Comparison of ENCODE assay signal across 17 cellular contexts in genomic region chr5:31768784-31769183, GRCh38.
"Had no signal": no experiment of that assay in that cellular context is flagged by ENCODE, and none has a peak within 500 bp of the region (broad histone marks: within the 10 kb centered on the region; RNA-seq: fewer than 3 reads in every experiment).

No MANE protein-coding gene starts in this region.

- DNase-seq: activated CD4-positive, alpha-beta T cell treated with anti-CD3 and anti-CD28 coated beads for 1 hour; activated CD8-positive, alpha-beta memory T cell treated with anti-CD3 and anti-CD28 coated beads for 24 hours; activated CD8-positive, alpha-beta memory T cell treated with anti-CD3 and anti-CD28 coated beads, Interleukin-2, amount 50 U/mL, for 48 hours; activated gamma-delta T cell; activated T-cell treated with anti-CD3 and anti-CD28 coated beads, Interleukin-2, amount 50 U/mL, for 48 hours; effector CD8-positive, alpha-beta T cell; esophagus squamous epithelium; nephron progenitor cell; nucleus accumbens; stimulated activated naive B cell treated with anti-CD40 and anti-IgM and Interleukin-4, amounts not matched to agents 10 μg/mL and 1 μg/mL and 100 μg/mL, for 72 hours; T-helper 2 cell; upper lobe of left lung had no signal

- H3K9me3 Mint-ChIP-seq: activated naive CD4-positive, alpha-beta T cell treated with anti-CD3 and anti-CD28 coated beads, Interleukin-2, amount 50 U/mL, for 24 hours had no signal

- H3K4me1 Mint-ChIP-seq: activated naive CD4-positive, alpha-beta T cell treated with anti-CD3 and anti-CD28 coated beads, Interleukin-2, amount 50 U/mL, for 24 hours had no signal

- H3K27me3 ChIP-seq: breast epithelium, esophagus squamous epithelium, heart right ventricle, upper lobe of left lung had no signal

- ATAC-seq: stimulated activated naive B cell treated with anti-CD40 and anti-IgM and Interleukin-4, amounts not matched to agents 10 μg/mL and 1 μg/mL and 100 μg/mL, for 72 hours had no signal

- H3K4me3 ChIP-seq: breast epithelium, esophagus squamous epithelium, heart right ventricle, thoracic aorta, upper lobe of left lung had no signal

- H3K27ac Mint-ChIP-seq: activated naive CD4-positive, alpha-beta T cell treated with anti-CD3 and anti-CD28 coated beads, Interleukin-2, amount 50 U/mL, for 24 hours; dendritic cell treated with granulocyte-macrophage colony-stimulating factor and Interleukin-4, amounts not matched to agents 40 ng/mL and 50 ng/mL, for 4 days; nephron progenitor cell; stimulated activated naive B cell treated with anti-CD40 and anti-IgM and Interleukin-4, amounts not matched to agents 10 μg/mL and 1 μg/mL and 100 μg/mL, for 72 hours had no signal

- H3K36me3 Mint-ChIP-seq: activated naive CD4-positive, alpha-beta T cell treated with anti-CD3 and anti-CD28 coated beads, Interleukin-2, amount 50 U/mL, for 24 hours; stimulated activated naive B cell treated with anti-CD40 and anti-IgM and Interleukin-4, amounts not matched to agents 10 μg/mL and 1 μg/mL and 100 μg/mL, for 72 hours had no signal

- H3K36me3 ChIP-seq: breast epithelium, esophagus squamous epithelium, heart right ventricle, thoracic aorta, upper lobe of left lung had no signal

- H3K27me3 Mint-ChIP-seq: activated naive CD4-positive, alpha-beta T cell treated with anti-CD3 and anti-CD28 coated beads, Interleukin-2, amount 50 U/mL, for 24 hours; dendritic cell treated with granulocyte-macrophage colony-stimulating factor and Interleukin-4, amounts not matched to agents 40 ng/mL and 50 ng/mL, for 4 days; stimulated activated naive B cell treated with anti-CD40 and anti-IgM and Interleukin-4, amounts not matched to agents 10 μg/mL and 1 μg/mL and 100 μg/mL, for 72 hours had no signal

- H3K4me1 ChIP-seq: breast epithelium had no signal

- H3K4me3 Mint-ChIP-seq: activated naive CD4-positive, alpha-beta T cell treated with anti-CD3 and anti-CD28 coated beads, Interleukin-2, amount 50 U/mL, for 24 hours; dendritic cell treated with granulocyte-macrophage colony-stimulating factor and Interleukin-4, amounts not matched to agents 40 ng/mL and 50 ng/mL, for 4 days; nephron progenitor cell; stimulated activated naive B cell treated with anti-CD40 and anti-IgM and Interleukin-4, amounts not matched to agents 10 μg/mL and 1 μg/mL and 100 μg/mL, for 72 hours had no signal

- H3K9me3 ChIP-seq: breast epithelium, esophagus squamous epithelium, thoracic aorta, upper lobe of left lung had no signal
